ENCODE assay signal across 1 cellular context in the genomic region with DNA sequence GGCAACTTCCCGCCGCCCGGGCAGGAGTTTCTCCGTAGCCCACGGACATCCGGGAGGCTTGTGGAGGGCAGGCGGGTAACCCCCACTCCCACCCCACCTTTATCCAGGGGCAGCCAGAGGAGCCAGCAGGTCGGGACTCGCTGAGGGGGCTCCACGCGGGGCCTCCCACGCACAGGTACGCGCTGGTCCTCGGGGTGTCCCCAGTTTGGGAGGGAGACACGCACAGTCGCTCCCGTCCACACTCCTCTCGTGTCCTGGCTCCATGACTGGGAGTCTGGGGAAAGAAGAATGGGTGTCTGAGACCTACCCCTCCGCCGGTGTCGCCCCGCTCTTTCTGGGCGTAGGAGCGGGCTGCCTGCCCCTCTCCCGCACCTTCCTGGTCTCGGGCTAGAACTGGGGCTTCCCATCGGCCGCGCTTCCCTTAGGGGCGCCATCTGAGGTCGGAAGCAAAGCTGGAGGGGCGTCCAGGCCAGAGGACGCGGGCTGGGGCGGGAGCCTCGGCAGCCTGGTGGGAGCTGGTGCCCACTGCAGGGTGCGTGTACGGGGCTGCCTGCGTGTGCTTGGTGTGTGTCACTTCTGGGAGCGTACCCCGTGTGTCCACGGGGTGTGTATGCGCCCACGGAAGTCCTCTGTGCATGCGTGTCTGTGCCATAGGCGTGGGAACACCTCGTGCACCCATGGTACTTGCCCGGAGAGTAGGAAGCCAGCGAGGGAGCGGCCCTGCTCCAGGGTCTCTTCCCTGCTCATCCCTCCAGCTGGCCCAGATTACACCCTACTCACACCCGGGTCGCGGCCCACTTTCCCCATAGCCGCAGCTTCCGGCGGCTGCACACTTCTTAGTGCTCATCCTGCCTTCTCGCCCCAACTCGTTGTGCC.
TF ChIP-seq lines count a peak whose summit lies in the region.

No MANE protein-coding gene starts in this region.

TF ChIP-seq in GM23338, 12 proteins besides CTCF, POLR2A, EP300 and RAD21 (continued from another document):
- TF ChIP-seq STAT1 (IDR thresholded peaks at IDR 0.05; ENCODE audit: unreplicated experiment) (no peak), EZH2phosphoT487 (IDR thresholded peaks at IDR 0.05; ENCODE audit: unreplicated experiment) (no peak), ZNF331 (CRISPR knock-in tag; IDR thresholded peaks at IDR 0.05; ENCODE audit: low read depth) (no peak), JUNB (IDR thresholded peaks at IDR 0.05; ENCODE audit: unreplicated experiment) (no peak), CREB1 (CRISPR knock-in tag; IDR thresholded peaks at IDR 0.05; ENCODE audit: low read depth) (no peak), NANOG (IDR thresholded peaks at IDR 0.05; ENCODE audit: borderline replicate concordance) (no peak), EZH2 (IDR thresholded peaks at IDR 0.05; ENCODE audit: low read depth, unreplicated experiment) (no peak), ZNF114 (CRISPR knock-in tag; IDR thresholded peaks at IDR 0.05) (no peak), REST (IDR thresholded peaks at IDR 0.05; ENCODE audit: unreplicated experiment) (no peak)
